Comparison of ENCODE assay signal across 7 cellular contexts in genomic region chr12:69807101-69807897, GRCh38. TPM values are rescaled to one million over a fixed set of nuclear protein-coding genes. Genes with fewer than 3 reads are reported as not detected.
"Had no signal": no experiment of that assay in that cellular context is flagged by ENCODE, and none has a peak within 500 bp of the region (broad histone marks: within the 10 kb centered on the region; RNA-seq: fewer than 3 reads in every experiment).

No MANE protein-coding gene starts in this region.

RNA-seq across cellular contexts. Expression of gene MYRFL, which starts 17.7 kb away (rescaled TPM):
- total RNA-seq: LHCN-M2, MCF 10A, NCI-H460, PC-9, RPMI7951, SJCRH30, SK-MEL-5 had no signal
